In the genomic region with DNA sequence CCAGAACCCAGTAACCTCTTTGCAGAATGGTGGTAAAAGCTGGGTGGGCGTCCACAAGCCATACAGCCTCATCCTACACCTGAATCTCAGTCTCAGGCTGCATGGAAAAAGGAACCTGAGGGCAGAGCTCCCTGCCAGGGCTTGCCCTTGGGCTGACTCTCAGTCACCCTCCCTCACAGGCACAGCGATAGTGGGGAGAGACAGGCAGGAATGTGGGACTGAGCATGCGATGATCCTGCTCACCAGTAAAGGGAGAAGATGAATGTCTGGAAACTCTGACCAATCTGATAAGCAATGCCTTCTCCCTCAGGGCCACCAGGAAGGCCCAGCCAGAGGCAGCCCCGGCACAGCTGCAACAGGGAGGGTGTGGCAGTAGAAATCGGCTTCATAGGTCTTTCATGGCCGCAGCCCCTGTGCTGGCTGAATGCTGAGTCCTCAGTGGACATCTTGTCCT, we compare ENCODE assay signal across 1 cellular context.
TF ChIP-seq lines count a peak whose summit lies in the region.

No MANE protein-coding gene starts in this region.

TF ChIP-seq in H1, 55 proteins besides CTCF, POLR2A, EP300 and RAD21:
- TF ChIP-seq SP2 (IDR thresholded peaks at IDR 0.05; ENCODE audit: low read length) (no peak), POU5F1 (IDR thresholded peaks at IDR 0.05; ENCODE audit: low read depth, low read length) (no peak), FOSL1 (IDR thresholded peaks at IDR 0.05; ENCODE audit: insufficient read depth, low read depth, low read length) (no peak), NRF1 (IDR thresholded peaks at IDR 0.05; ENCODE audit: low read depth, low read length) (no peak), JUN (IDR thresholded peaks at IDR 0.05; ENCODE audit: low read depth, low read length) (no peak), SP4 (IDR thresholded peaks at IDR 0.05; ENCODE audit: low read length) (no peak), ASH2L (IDR thresholded peaks at IDR 0.05; ENCODE audit: low read length) (no peak), KDM1A (IDR thresholded peaks at IDR 0.05; ENCODE audit: borderline replicate concordance, low read length) (no peak), ZNF274 (IDR thresholded peaks at IDR 0.05; ENCODE audit: borderline replicate concordance, extremely low read depth, low read length) (no peak), ATF3 (IDR thresholded peaks at IDR 0.05; ENCODE audit: insufficient read depth, low read depth, low read length) (no peak)
- TF ChIP-seq, protein P1, sequence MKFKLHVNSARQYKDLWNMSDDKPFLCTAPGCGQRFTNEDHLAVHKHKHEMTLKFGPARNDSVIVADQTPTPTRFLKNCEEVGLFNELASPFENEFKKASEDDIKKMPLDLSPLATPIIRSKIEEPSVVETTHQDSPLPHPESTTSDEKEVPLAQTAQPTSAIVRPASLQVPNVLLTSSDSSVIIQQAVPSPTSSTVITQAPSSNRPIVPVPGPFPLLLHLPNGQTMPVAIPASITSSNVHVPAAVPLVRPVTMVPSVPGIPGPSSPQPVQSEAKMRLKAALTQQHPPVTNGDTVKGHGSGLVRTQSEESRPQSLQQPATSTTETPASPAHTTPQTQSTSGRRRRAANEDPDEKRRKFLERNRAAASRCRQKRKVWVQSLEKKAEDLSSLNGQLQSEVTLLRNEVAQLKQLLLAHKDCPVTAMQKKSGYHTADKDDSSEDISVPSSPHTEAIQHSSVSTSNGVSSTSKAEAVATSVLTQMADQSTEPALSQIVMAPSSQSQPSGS (IDR thresholded peaks at IDR 0.05; ENCODE audit: low read length): no peak
